1 cellular context compared by ENCODE assay signal in genomic region chr13:109628251-109628699, GRCh38.
TF ChIP-seq lines count a peak whose summit lies in the region.

No MANE protein-coding gene starts in this region.

TF ChIP-seq in SK-N-SH treated with all-trans-retinoic acid at 6 μM for 48 hours, 23 proteins besides CTCF, POLR2A, EP300 and RAD21 (continued from another document):
- TF ChIP-seq GLIS3 (CRISPR knock-in tag; IDR thresholded peaks at IDR 0.05) (no peak), BACH2 (CRISPR knock-in tag; IDR thresholded peaks at IDR 0.05; ENCODE audit: borderline replicate concordance) (no peak), RARB (CRISPR knock-in tag; IDR thresholded peaks at IDR 0.05) (no peak), ESRRG (CRISPR knock-in tag; IDR thresholded peaks at IDR 0.05) (no peak), CSRNP3 (CRISPR knock-in tag; IDR thresholded peaks at IDR 0.05) (no peak)
